Comparison of ENCODE assay signal across 21 cellular contexts in genomic region chr7:137074386-137075030, GRCh38.
DNase-seq lines count a peak whose midpoint lies in the region; ATAC-seq and TF ChIP-seq lines count a peak whose summit lies in the region.
"Had no signal": no experiment of that assay in that cellular context is flagged by ENCODE, and none has a peak within 500 bp of the region (broad histone marks: within the 10 kb centered on the region; RNA-seq: fewer than 3 reads in every experiment).

No MANE protein-coding gene starts in this region.

- TF ChIP-seq CTCF in fibroblast of mammary gland (conservative IDR thresholded peaks at IDR 0.05; ENCODE audit: control insufficient read depth, insufficient read depth, low read depth, low read length): no peak

- H3K9me3 ChIP-seq in SK-N-MC (ENCODE audit: low read depth, low read length) (no peaks in the 10 kb centered on the region), T-helper 17 cell (ENCODE audit: control insufficient read depth, low read length, poor library complexity, severe bottlenecking) (no peaks in the 10 kb centered on the region)
- H3K9me3 ChIP-seq: gastrocnemius medialis, tibial nerve had no signal

- ATAC-seq in T-helper 17 cell: no peak
- ATAC-seq: effector memory CD8-positive, alpha-beta T cell; gastrocnemius medialis; K562; naive thymus-derived CD8-positive, alpha-beta T cell; stimulated activated naive CD8-positive, alpha-beta T cell treated with anti-CD3 and anti-CD28 coated beads, Interleukin-15, Interleukin-2, amounts not matched to agents 100 U/mL and 50 U/mL, for 24 hours had no signal

- no peak overlapping the region for H3K4me3 ChIP-seq in SK-N-MC
- no peak overlapping the region for H3K4me3 ChIP-seq in fibroblast of mammary gland (ENCODE audit: control insufficient read depth, low read depth, low read length)
- H3K4me3 ChIP-seq: gastrocnemius medialis, K562, tibial nerve had no signal

- H3K27ac ChIP-seq in SK-N-MC: peak overlapping the region; percentile 39; the same call in 1 of the 2 replicates
- H3K27ac ChIP-seq: gastrocnemius medialis, tibial nerve had no signal

- DNase-seq in ELR (ENCODE audit: low read depth): peak; percentile 68
- DNase-seq in SK-N-MC (ENCODE audit: low read depth, low spot score): no peak
- peak; percentile 27 for DNase-seq in fibroblast of mammary gland (ENCODE audit: low read depth)
- DNase-seq in activated naive CD4-positive, alpha-beta T cell treated with anti-CD3 and anti-CD28 coated beads, Interleukin-2, amount 50 U/mL, for 16 hours: no peak
- no peak for DNase-seq in T-helper 17 cell
- DNase-seq in DMS153 treated with DMSO at 0.1 percent for 48 hours (lab: John Stamatoyannopoulos, UW; ENCODE audit: unreplicated experiment): no peak
- DNase-seq in NCI-H82 treated with DMSO at 0.1 percent for 48 hours (lab: John Stamatoyannopoulos, UW; ENCODE audit: unreplicated experiment): no peak
- DNase-seq: activated CD4-positive, alpha-beta T cell treated with anti-CD3 and anti-CD28 coated beads, Interleukin-2, amount 10 ng/mL, durations not matched to agents 24 days and 14 days; CD4-positive, CD25-positive, alpha-beta regulatory T cell; DMS53; effector memory CD8-positive, alpha-beta T cell; gastrocnemius medialis; naive thymus-derived CD8-positive, alpha-beta T cell; NCI-H187; NK-92 treated with Interleukin-12 subunit alpha and Interleukin-12 subunit beta, amount 100 ng/mL, for 24 hours; posterior cingulate gyrus; stimulated activated naive CD8-positive, alpha-beta T cell treated with anti-CD3 and anti-CD28 coated beads, Interleukin-15, Interleukin-2, amounts not matched to agents 100 U/mL and 50 U/mL, for 24 hours had no signal

- H3K4me3 Mint-ChIP-seq in T-helper 17 cell: no peak overlapping the region
- H3K4me3 Mint-ChIP-seq: activated CD4-positive, alpha-beta T cell treated with anti-CD3 and anti-CD28 coated beads, Interleukin-2, amount 10 ng/mL, durations not matched to agents 24 days and 14 days; CD4-positive, CD25-positive, alpha-beta regulatory T cell; central memory CD8-positive, alpha-beta T cell; effector memory CD8-positive, alpha-beta T cell; memory B cell; naive thymus-derived CD8-positive, alpha-beta T cell had no signal

- no peaks in the 10 kb centered on the region for H3K36me3 Mint-ChIP-seq in T-helper 17 cell (ENCODE audit: low read depth)
- H3K36me3 Mint-ChIP-seq: CD4-positive, CD25-positive, alpha-beta regulatory T cell; memory B cell; naive thymus-derived CD8-positive, alpha-beta T cell had no signal

- H3K36me3 ChIP-seq in SK-N-MC (ENCODE audit: insufficient read depth, low read length): no peaks in the 10 kb centered on the region
- H3K36me3 ChIP-seq: gastrocnemius medialis, tibial nerve had no signal

- no peak overlapping the region for H3K9ac ChIP-seq in SK-N-MC (ENCODE audit: insufficient read length)

- no peaks in the 10 kb centered on the region for H3K27me3 Mint-ChIP-seq in T-helper 17 cell
- H3K27me3 Mint-ChIP-seq: activated CD4-positive, alpha-beta T cell treated with anti-CD3 and anti-CD28 coated beads, Interleukin-2, amount 10 ng/mL, durations not matched to agents 24 days and 14 days; CD4-positive, CD25-positive, alpha-beta regulatory T cell; central memory CD8-positive, alpha-beta T cell; effector memory CD8-positive, alpha-beta T cell; memory B cell; naive thymus-derived CD8-positive, alpha-beta T cell had no signal

- no peak overlapping the region for H3K27ac Mint-ChIP-seq in T-helper 17 cell
- H3K27ac Mint-ChIP-seq: activated CD4-positive, alpha-beta T cell treated with anti-CD3 and anti-CD28 coated beads, Interleukin-2, amount 10 ng/mL, durations not matched to agents 24 days and 14 days; CD4-positive, CD25-positive, alpha-beta regulatory T cell; effector memory CD8-positive, alpha-beta T cell; memory B cell; naive thymus-derived CD8-positive, alpha-beta T cell had no signal

- no peaks in the 10 kb centered on the region for H3K4me1 Mint-ChIP-seq in T-helper 17 cell
- H3K4me1 Mint-ChIP-seq: activated CD4-positive, alpha-beta T cell treated with anti-CD3 and anti-CD28 coated beads, Interleukin-2, amount 10 ng/mL, durations not matched to agents 24 days and 14 days; CD4-positive, CD25-positive, alpha-beta regulatory T cell; central memory CD8-positive, alpha-beta T cell; memory B cell; naive thymus-derived CD8-positive, alpha-beta T cell had no signal

Comparison
In these comparisons a context has a peak if more than half of its experiments do, and no peak if none do; other contexts are left out.
1. DNase-seq: peak in ELR (single experiment) and fibroblast of mammary gland (single experiment); none in SK-N-MC (single experiment), activated naive CD4-positive, alpha-beta T cell treated with anti-CD3 and anti-CD28 coated beads, Interleukin-2, amount 50 U/mL, for 16 hours (single experiment), T-helper 17 cell (0 of 3), DMS153 treated with DMSO at 0.1 percent for 48 hours (single experiment) and NCI-H82 treated with DMSO at 0.1 percent for 48 hours (single experiment).